In the genomic region with DNA sequence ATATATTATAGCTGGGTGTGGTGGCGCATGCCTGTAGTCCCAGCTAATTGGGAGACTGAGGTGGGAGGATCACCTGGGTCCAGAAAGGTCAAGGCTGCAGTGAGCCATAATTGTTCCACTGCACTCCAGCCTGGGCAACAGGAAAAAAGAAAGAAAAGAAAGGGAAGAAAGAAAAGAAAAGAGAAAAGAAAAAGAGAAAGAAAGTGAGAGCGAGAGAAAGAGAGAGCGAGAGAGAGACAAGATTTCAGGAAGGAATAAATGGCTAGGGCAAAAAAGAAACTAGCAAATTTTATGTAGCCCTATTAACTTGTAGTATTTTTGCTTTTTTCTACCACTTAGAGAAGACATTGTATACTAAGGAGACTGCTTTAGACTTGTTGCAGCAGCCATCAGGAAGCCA, we compare ENCODE assay signal across 27 cellular contexts. TPM values are rescaled to one million over a fixed set of nuclear protein-coding genes. Genes with fewer than 3 reads are reported as not detected.
"Had no signal": no experiment of that assay in that cellular context is flagged by ENCODE, and none has a peak within 500 bp of the region (broad histone marks: within the 10 kb centered on the region; RNA-seq: fewer than 3 reads in every experiment).

No MANE protein-coding gene starts in this region.

- H3K27me3 Mint-ChIP-seq: IgD-negative memory B cell had no signal

- FAIRE-seq: HTR-8/SVneo, K562 had no signal

- H3K9ac ChIP-seq: KMS-11, SK-N-SH had no signal

- ATAC-seq: K562, Panc1, PC-3 had no signal

- H3K27ac ChIP-seq: RWPE1 had no signal

- H3K4me3 ChIP-seq: K562 had no signal

- H3K9me3 ChIP-seq: SK-N-SH had no signal

- DNase-seq: Kasumi-1; MM.1S; NCI-H1092 treated with DMSO at 0.1 percent for 48 hours; NCI-H1436; NCI-H187; NCI-H2029; NCI-H2081 treated with DMSO at 0.1 percent for 48 hours; NCI-H2171; NCI-H226; NCI-H446; NCI-H510A; NCI-H524 treated with DMSO at 0.1 percent for 48 hours; NCI-H69; NCI-H774; NK-92 treated with Interleukin-12 subunit alpha and Interleukin-12 subunit beta, amount 100 ng/mL, for 24 hours; PC-3; SHP77; SK-N-SH had no signal

- H3K27ac Mint-ChIP-seq: IgD-negative memory B cell had no signal

- H3K9me3 Mint-ChIP-seq: IgD-negative memory B cell had no signal

- H3K4me2 ChIP-seq: KMS-11, SK-N-SH had no signal

RNA-seq across cellular contexts. Expression of a gene that starts 15.0 kb away (rescaled TPM):
- total RNA-seq: K562, M059J, OCI-LY7, PC-3, SK-MEL-5 had no signal
